Comparison of ENCODE assay signal across 9 cellular contexts in the genomic region with DNA sequence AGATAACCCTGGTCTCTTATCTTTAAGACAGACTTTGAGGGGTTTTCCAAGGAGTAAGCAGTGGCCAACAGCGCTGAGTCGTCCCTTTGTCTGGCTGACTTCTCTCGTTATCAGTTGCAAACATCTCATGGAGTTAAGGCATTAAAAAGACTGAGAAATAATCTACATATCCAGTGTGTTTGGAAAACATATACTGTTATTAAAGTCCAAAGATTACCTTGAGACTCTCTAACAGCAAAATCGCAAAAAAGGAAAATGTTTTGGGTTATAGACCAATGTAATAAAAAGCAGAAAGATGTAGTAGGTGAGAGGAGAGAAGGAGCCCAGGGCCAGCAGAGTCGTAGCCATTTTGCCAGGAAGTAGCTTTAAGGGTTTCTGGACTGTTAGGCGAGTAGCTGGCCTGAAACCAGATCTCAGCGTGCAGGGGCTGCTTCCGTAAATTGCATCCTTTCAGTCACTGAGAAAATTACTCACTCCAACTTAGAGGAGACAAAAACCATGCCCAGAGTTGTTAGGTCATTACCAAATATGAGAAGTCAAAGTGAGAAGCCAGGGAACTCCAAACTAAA. TPM values are rescaled to one million over a fixed set of nuclear protein-coding genes. Genes with fewer than 3 reads are reported as not detected.
DNase-seq lines count a peak whose midpoint lies in the region; ATAC-seq and TF ChIP-seq lines count a peak whose summit lies in the region.
"Had no signal": no experiment of that assay in that cellular context is flagged by ENCODE, and none has a peak within 500 bp of the region (broad histone marks: within the 10 kb centered on the region; RNA-seq: fewer than 3 reads in every experiment).

No MANE protein-coding gene starts in this region.

- no peaks in the 10 kb centered on the region for H3K9me3 Mint-ChIP-seq in dendritic cell treated with granulocyte-macrophage colony-stimulating factor and Interleukin-4, amounts not matched to agents 40 ng/mL and 50 ng/mL, for 4 days
- peaks cover 2 to 8% of the 10 kb centered on the region in 2 donors for H3K9me3 Mint-ChIP-seq in stimulated activated naive B cell treated with anti-CD40 and anti-IgM and Interleukin-4, amounts not matched to agents 10 μg/mL and 1 μg/mL and 100 μg/mL, for 72 hours

- H3K9ac ChIP-seq in mammary epithelial cell (ENCODE audit: insufficient read depth, low read length), result no peak overlapping the region
- H3K9ac ChIP-seq: BLaER1 had no signal

- dilution Hi-C loops in mammary epithelial cell (cut with HindIII; ENCODE audit: low sequenced_read_pairs), result no loop called here

- in situ Hi-C loops in mammary epithelial cell (cut with MboI; ENCODE audit: low sequenced_read_pairs in 2 of 2), result no loop called here

- no peaks in the 10 kb centered on the region for H4K20me1 ChIP-seq in mammary epithelial cell (ENCODE audit: insufficient read depth, low read length)
- H4K20me1 ChIP-seq: BLaER1 had no signal

- H3K4me1 Mint-ChIP-seq in dendritic cell treated with granulocyte-macrophage colony-stimulating factor and Interleukin-4, amounts not matched to agents 40 ng/mL and 50 ng/mL, for 4 days (ENCODE audit: low read depth), result peaks cover 38% of the 10 kb centered on the region
- peaks cover 6 to 19% of the 10 kb centered on the region in 2 donors for H3K4me1 Mint-ChIP-seq in stimulated activated naive B cell treated with anti-CD40 and anti-IgM and Interleukin-4, amounts not matched to agents 10 μg/mL and 1 μg/mL and 100 μg/mL, for 72 hours

- no TSS peak for BruUV-seq in mammary epithelial cell (replicated peaks; lab: Mats Ljungman, UMichigan)

- H3K27me3 ChIP-seq in mammary epithelial cell (ENCODE audit: insufficient read depth, low read length) (no peaks in the 10 kb centered on the region), breast epithelium (no peaks in the 10 kb centered on the region), H7 (ENCODE audit: control insufficient read depth, insufficient read depth, low read length) (no peaks in the 10 kb centered on the region)
- H3K27me3 ChIP-seq: BLaER1 had no signal

- TF ChIP-seq POLR2A in breast epithelium (IDR thresholded peaks at IDR 0.05), result no peak

- H3K79me2 ChIP-seq in mammary epithelial cell (ENCODE audit: insufficient read depth, low read length), result no peaks in the 10 kb centered on the region

- H3K4me3 ChIP-seq in mammary epithelial cell (replicated peaks in 1 of 3; ENCODE audit: insufficient read depth in 1 of 3, low read depth in 2 of 3, low read length in 3 of 3), result no peak overlapping the region
- H3K4me3 ChIP-seq in breast epithelium, result no peak overlapping the region
- no peak overlapping the region for H3K4me3 ChIP-seq in H7 (ENCODE audit: insufficient read depth, low read depth, low read length)
- H3K4me3 ChIP-seq: BLaER1 had no signal

- TF ChIP-seq CTCF in mammary epithelial cell (conservative IDR thresholded peaks at IDR 0.05 in 1 of 2, IDR thresholded peaks at IDR 0.05 in 1 of 2; ENCODE audit: extremely low read depth in 1 of 2, insufficient read depth in 1 of 2, low read depth in 1 of 2, low read length in 2 of 2) (no peak), breast epithelium (IDR thresholded peaks at IDR 0.05) (no peak)

- H3K9me3 ChIP-seq in mammary epithelial cell (replicated peaks; ENCODE audit: insufficient read depth, low read length), result no peaks in the 10 kb centered on the region
- H3K9me3 ChIP-seq in breast epithelium, result no peaks in the 10 kb centered on the region
- H3K9me3 ChIP-seq: BLaER1 had no signal

- peak overlapping the region; percentile 9 for H2AFZ ChIP-seq in mammary epithelial cell (ENCODE audit: low read depth, low read length)

- H3K36me3 ChIP-seq in mammary epithelial cell (ENCODE audit: insufficient read depth, low read length) (no peaks in the 10 kb centered on the region), breast epithelium (no peaks in the 10 kb centered on the region), H7 (replicated peaks; ENCODE audit: control insufficient read depth, insufficient read depth, low read length) (no peaks in the 10 kb centered on the region)
- H3K36me3 ChIP-seq: BLaER1 had no signal

- DNase-seq in mammary epithelial cell (no peak), breast epithelium (ENCODE audit: low spot score in 2 of 2) (no peak), Kasumi-1 (lab: John Stamatoyannopoulos, UW) (peak; percentile 87 to 88), T-helper 9 cell (no peak), H7 (no peak)
- peak; percentile 22 for DNase-seq in stimulated activated naive B cell treated with anti-CD40 and anti-IgM and Interleukin-4, amounts not matched to agents 10 μg/mL and 1 μg/mL and 100 μg/mL, for 72 hours
- DNase-seq in stimulated activated naive CD4-positive, alpha-beta T cell treated with Interleukin-2 at 50 U/mL for 16 hours (lab: John Stamatoyannopoulos, UW), result no peak

- H3K4me1 ChIP-seq in mammary epithelial cell (ENCODE audit: insufficient read depth, low read length) (no peaks in the 10 kb centered on the region), breast epithelium (no peaks in the 10 kb centered on the region)

- H3K27ac Mint-ChIP-seq in dendritic cell treated with granulocyte-macrophage colony-stimulating factor and Interleukin-4, amounts not matched to agents 40 ng/mL and 50 ng/mL, for 4 days, result peak overlapping the region; percentile 75
- peak overlapping the region; percentile 90 for H3K27ac Mint-ChIP-seq in stimulated activated naive B cell treated with anti-CD40 and anti-IgM and Interleukin-4, amounts not matched to agents 10 μg/mL and 1 μg/mL and 100 μg/mL, for 72 hours

- no peak overlapping the region for H3K27ac ChIP-seq in mammary epithelial cell (ENCODE audit: insufficient read depth, low read depth, low read length)
- H3K27ac ChIP-seq in breast epithelium, result no peak overlapping the region
- H3K27ac ChIP-seq: BLaER1 had no signal

- CTCF ChIA-PET in mammary epithelial cell (lab: Charles Lee; ENCODE audit: low non-redundant PET), result no interaction called here

- peak; percentile 94 to 96 for ATAC-seq in stimulated activated naive B cell treated with anti-CD40 and anti-IgM and Interleukin-4, amounts not matched to agents 10 μg/mL and 1 μg/mL and 100 μg/mL, for 72 hours (replicated peaks)

- intact Hi-C loops in mammary epithelial cell (cut with micrococcal nuclease) (no loop called here), breast epithelium (cut with DNase I; ENCODE audit: low total_unique reads) (no loop called here)
- intact Hi-C loops in dendritic cell treated with granulocyte-macrophage colony-stimulating factor and Interleukin-4, amounts not matched to agents 40 ng/mL and 50 ng/mL, for 4 days (cut with micrococcal nuclease), result no loop called here

- 72% methylated on average over 7 of the region's 8 CpGs for WGBS in mammary epithelial cell (ENCODE audit: low coverage, missing lambda C conversion rate)

- H3K4me3 Mint-ChIP-seq in dendritic cell treated with granulocyte-macrophage colony-stimulating factor and Interleukin-4, amounts not matched to agents 40 ng/mL and 50 ng/mL, for 4 days, result no peak overlapping the region
- H3K4me3 Mint-ChIP-seq in stimulated activated naive B cell treated with anti-CD40 and anti-IgM and Interleukin-4, amounts not matched to agents 10 μg/mL and 1 μg/mL and 100 μg/mL, for 72 hours, result no peak overlapping the region

- no peaks in the 10 kb centered on the region for H3K36me3 Mint-ChIP-seq in dendritic cell treated with granulocyte-macrophage colony-stimulating factor and Interleukin-4, amounts not matched to agents 40 ng/mL and 50 ng/mL, for 4 days (ENCODE audit: low read depth)
- peaks cover 5 to 15% of the 10 kb centered on the region in 2 donors for H3K36me3 Mint-ChIP-seq in stimulated activated naive B cell treated with anti-CD40 and anti-IgM and Interleukin-4, amounts not matched to agents 10 μg/mL and 1 μg/mL and 100 μg/mL, for 72 hours

- H3K4me2 ChIP-seq in mammary epithelial cell (ENCODE audit: insufficient read depth, low read depth, low read length), result no peak overlapping the region
- H3K4me2 ChIP-seq: BLaER1 had no signal

- H3K27me3 Mint-ChIP-seq in dendritic cell treated with granulocyte-macrophage colony-stimulating factor and Interleukin-4, amounts not matched to agents 40 ng/mL and 50 ng/mL, for 4 days, result peaks cover 5% of the 10 kb centered on the region
- H3K27me3 Mint-ChIP-seq in stimulated activated naive B cell treated with anti-CD40 and anti-IgM and Interleukin-4, amounts not matched to agents 10 μg/mL and 1 μg/mL and 100 μg/mL, for 72 hours, result peaks cover 0 to 5% of the 10 kb centered on the region in 2 donors

RNA-seq across cellular contexts. Expression of a gene that starts 24.6 kb away (rescaled TPM):
- total RNA-seq in mammary epithelial cell (under 1 TPM; 0.31 to 0.33 TPM), breast epithelium (1 to 10 TPM; 1.3 to 1.9 (median 1.4) TPM)
- polyA plus RNA-seq in mammary epithelial cell, result 0.12 TPM
- not detected for polyA minus RNA-seq in mammary epithelial cell
- 0.03 and 0.07 TPM in 2 replicates for total RNA-seq in H7 (2014; rRNA removed; shearing (Covaris generic))

RNA-seq across cellular contexts. Expression of a gene that starts 39.1 kb away (rescaled TPM):
- total RNA-seq in mammary epithelial cell (10 to 100 TPM; 43.3 to 46.0 TPM), breast epithelium (10 to 100 TPM; 40.6 to 62.3 (median 59.3) TPM)
- polyA plus RNA-seq in mammary epithelial cell, result 58.5 TPM
- 44.7 TPM for polyA minus RNA-seq in mammary epithelial cell
- total RNA-seq in H7 (2014; rRNA removed; shearing (Covaris generic)), result 50.5 and 56.1 TPM in 2 replicates

Comparison
In these comparisons a context has a peak if more than half of its experiments do, and no peak if none do; other contexts are left out.
1. DNase-seq: peak in Kasumi-1 (2 of 2) and stimulated activated naive B cell treated with anti-CD40 and anti-IgM and Interleukin-4, amounts not matched to agents 10 μg/mL and 1 μg/mL and 100 μg/mL, for 72 hours (single experiment); none in mammary epithelial cell (single experiment), breast epithelium (0 of 2), T-helper 9 cell (single experiment), stimulated activated naive CD4-positive, alpha-beta T cell treated with Interleukin-2 at 50 U/mL for 16 hours (single experiment) and H7 (single experiment).